1 cellular context compared by ENCODE assay signal in genomic region chr12:120196363-120196762, GRCh38.
TF ChIP-seq lines count a peak whose summit lies in the region.

No MANE protein-coding gene starts in this region.

TF ChIP-seq in SK-N-SH, 30 proteins besides CTCF, POLR2A, EP300 and RAD21 (continued from another document):
- TF ChIP-seq REST (IDR thresholded peaks at IDR 0.05; ENCODE audit: low read depth, low read length) (no peak), MXI1 (IDR thresholded peaks at IDR 0.05; ENCODE audit: low read depth, low read length) (no peak), ELF1 (IDR thresholded peaks at IDR 0.05) (no peak), FOXM1 (IDR thresholded peaks at IDR 0.05; ENCODE audit: low read depth) (no peak)
